In genomic region chr10:48633381-48634197, GRCh38 we compare ENCODE assay signal across 10 cellular contexts. TPM values are rescaled to one million over a fixed set of nuclear protein-coding genes. Genes with fewer than 3 reads are reported as not detected.
DNase-seq lines count a peak whose midpoint lies in the region; ATAC-seq and TF ChIP-seq lines count a peak whose summit lies in the region.
"Had no signal": no experiment of that assay in that cellular context is flagged by ENCODE, and none has a peak within 500 bp of the region (broad histone marks: within the 10 kb centered on the region; RNA-seq: fewer than 3 reads in every experiment).

No MANE protein-coding gene starts in this region.

- DNase-seq in osteocyte (ENCODE audit: extremely low spot score, unreplicated experiment) (peak; percentile 64), pons (ENCODE audit: low spot score) (no peak), LoVo (ENCODE audit: low spot score) (no peak), MG63 (no peak)
- DNase-seq: NCI-H82 had no signal

- no peak overlapping the region for H3K4me3 Mint-ChIP-seq in osteocyte (ENCODE audit: unreplicated experiment)
- H3K4me3 Mint-ChIP-seq: activated naive CD8-positive, alpha-beta T cell had no signal

- no peak overlapping the region for H3K4me3 ChIP-seq in MG63

- H3K9me3 Mint-ChIP-seq in osteocyte (ENCODE audit: unreplicated experiment), result peaks cover 6% of the 10 kb centered on the region

- H3K36me3 ChIP-seq in MG63, result no peaks in the 10 kb centered on the region

- H3K9me3 ChIP-seq in MG63, result no peaks in the 10 kb centered on the region

- peaks cover 31% of the 10 kb centered on the region for H3K4me1 Mint-ChIP-seq in osteocyte (ENCODE audit: unreplicated experiment)

- ATAC-seq in GM18909 (IDR thresholded peaks at IDR 0.05; ENCODE audit: poor library complexity, unreplicated experiment) (peak; percentile 42), GM21786 (IDR thresholded peaks at IDR 0.05; ENCODE audit: unreplicated experiment) (peak; percentile 25), HG03520 (IDR thresholded peaks at IDR 0.05; ENCODE audit: unreplicated experiment) (peak; percentile 28)

- no peaks in the 10 kb centered on the region for H3K36me3 Mint-ChIP-seq in osteocyte (ENCODE audit: unreplicated experiment)
- H3K36me3 Mint-ChIP-seq: activated naive CD8-positive, alpha-beta T cell had no signal

- H3K27me3 Mint-ChIP-seq in osteocyte (ENCODE audit: unreplicated experiment), result peaks cover 6% of the 10 kb centered on the region

- no peak for TF ChIP-seq CTCF in osteocyte (IDR thresholded peaks at IDR 0.05)

- peak overlapping the region; percentile 35 for H3K27ac Mint-ChIP-seq in osteocyte (ENCODE audit: unreplicated experiment)
- H3K27ac Mint-ChIP-seq: activated naive CD8-positive, alpha-beta T cell had no signal

- no peaks in the 10 kb centered on the region for H3K27me3 ChIP-seq in MG63

RNA-seq across cellular contexts. Expression of gene ARHGAP22, which starts 28.7 kb away (rescaled TPM):
- 0.64 and 1.1 TPM in 2 replicates for total RNA-seq in osteocyte
- 20.7 and 23.2 TPM in 2 replicates for total RNA-seq in MG63 (2014; rRNA removed; shearing (Covaris generic); ENCODE audit: low replicate concordance)

RNA-seq across cellular contexts. Expression of gene WDFY4, which starts 51.1 kb away (rescaled TPM):
- not detected in 2 replicates for total RNA-seq in osteocyte
- 0.07 and 0.63 TPM in 2 replicates for total RNA-seq in MG63 (2014; rRNA removed; shearing (Covaris generic); ENCODE audit: low replicate concordance)
- total RNA-seq: epithelial cell of proximal tubule had no signal

Comparison
In these comparisons a context has a peak if more than half of its experiments do, and no peak if none do; other contexts are left out.
1. RNA of gene ARHGAP22, which starts 28.7 kb away (total RNA-seq): 20.7 to 23.2 TPM in MG63; 0.64 to 1.1 TPM in osteocyte; every median in the first group is over 10 times any median in the second.
2. Peak in every context shown above with its lines, with median percentiles within 50 percentile points of each other: ATAC-seq.